Comparison of ENCODE assay signal across 1 cellular context in genomic region chr1:153633747-153634665, GRCh38.
TF ChIP-seq lines count a peak whose summit lies in the region.

Gene CHTOP (plus strand): TSS chr1:153634066. CDS start chr1:153636589, 2,523 bp downstream.

TF ChIP-seq in K562, 482 proteins besides CTCF, POLR2A, EP300 and RAD21 (continued from another document and continues in another):
- TF ChIP-seq MGA (IDR thresholded peaks at IDR 0.05) (0 out of 2 replicates have a peak, but pooled peaks have one; percentile 48), E2F4 (CRISPR knock-in tag; IDR thresholded peaks at IDR 0.05; ENCODE audit: low read depth) (peak; percentile 94), KLF13 (tag; IDR thresholded peaks at IDR 0.05; ENCODE audit: borderline replicate concordance, low read depth) (peak; percentile 33), HMGN3 (IDR thresholded peaks at IDR 0.05; ENCODE audit: borderline replicate concordance, extremely low read depth, insufficient read length, low read depth, low read length) (peak; percentile 67), ZBTB43 (CRISPR knock-in tag; IDR thresholded peaks at IDR 0.05) (no peak), NFATC3 (IDR thresholded peaks at IDR 0.05) (no peak), ESRRA (IDR thresholded peaks at IDR 0.05; ENCODE audit: borderline replicate concordance, low read depth) (peak; percentile 57; the same call in 1 of the 2 replicates), ETV6 (IDR thresholded peaks at IDR 0.05; ENCODE audit: borderline replicate concordance in 1 of 2, low read depth in 2 of 2, low read length in 1 of 2) (no peak), ETV6 (CRISPR knock-in tag; IDR thresholded peaks at IDR 0.05; ENCODE audit: borderline replicate concordance) (0 out of 2 replicates have a peak, but pooled peaks have one; percentile 43), BHLHE40 (IDR thresholded peaks at IDR 0.05; ENCODE audit: low read length) (peak; percentile 72), ZBTB26 (CRISPR knock-in tag; IDR thresholded peaks at IDR 0.05) (no peak), ZNF639 (CRISPR knock-in tag; conservative IDR thresholded peaks at IDR 0.05 in 1 of 2, IDR thresholded peaks at IDR 0.05 in 1 of 2) (peak in 1 of 2 experiments; percentile 94; a peak in 2 of 4 replicates), SLC30A9 (CRISPR knock-in tag; IDR thresholded peaks at IDR 0.05) (no peak), MITF (IDR thresholded peaks at IDR 0.05) (no peak), CTBP1 (IDR thresholded peaks at IDR 0.05; ENCODE audit: borderline replicate concordance) (peak; percentile 47), LCOR (CRISPR knock-in tag; IDR thresholded peaks at IDR 0.05) (peak; percentile 86; the same call in 1 of the 2 replicates), PCBP2 (IDR thresholded peaks at IDR 0.05; ENCODE audit: low read depth, low read length, poor library complexity, severe bottlenecking) (no peak), NR3C1 (CRISPR knock-in tag; IDR thresholded peaks at IDR 0.05) (no peak), THAP12 (CRISPR knock-in tag; IDR thresholded peaks at IDR 0.05) (peak; percentile 25; the same call in 1 of the 2 replicates), POLR2AphosphoS2 (IDR thresholded peaks at IDR 0.05; ENCODE audit: low read length) (peak; percentile 80), DIDO1 (tag; IDR thresholded peaks at IDR 0.05; ENCODE audit: low read depth) (no peak), DLX4 (CRISPR knock-in tag; IDR thresholded peaks at IDR 0.05) (no peak), POLR2B (IDR thresholded peaks at IDR 0.05; ENCODE audit: low read depth, partially characterized antibody) (peak; percentile 95), SIN3B (IDR thresholded peaks at IDR 0.05; ENCODE audit: low read depth) (peak; percentile 23; the same call in 1 of the 2 replicates), KAT2B (IDR thresholded peaks at IDR 0.05; ENCODE audit: low read depth, low read length) (no peak), MEF2D (tag; conservative IDR thresholded peaks at IDR 0.05; ENCODE audit: low read depth) (0 out of 2 replicates have a peak, but pooled peaks have one; percentile 52), ZNF197 (CRISPR knock-in tag; IDR thresholded peaks at IDR 0.05; ENCODE audit: low read depth) (no peak), PKNOX1 (IDR thresholded peaks at IDR 0.05) (peak; percentile 83), TAF1 (IDR thresholded peaks at IDR 0.05; ENCODE audit: control insufficient read depth, extremely low read depth, insufficient read depth, low read length, severe bottlenecking) (peak; percentile 91), ZNF511 (CRISPR knock-in tag; IDR thresholded peaks at IDR 0.05) (peak; percentile 90; the same call in 1 of the 2 replicates), PHB2 (IDR thresholded peaks at IDR 0.05; ENCODE audit: low read depth) (no peak)
